34 cellular contexts compared by ENCODE assay signal in genomic region chr10:54342058-54342457, GRCh38.
"Had no signal": no experiment of that assay in that cellular context is flagged by ENCODE, and none has a peak within 500 bp of the region (broad histone marks: within the 10 kb centered on the region; RNA-seq: fewer than 3 reads in every experiment).

No MANE protein-coding gene starts in this region.

- H3K9me3 ChIP-seq: adrenal gland had no signal

- H3K36me3 Mint-ChIP-seq: activated CD4-positive, alpha-beta memory T cell treated with anti-CD3 and anti-CD28 coated beads for 36 hours; activated naive CD8-positive, alpha-beta T cell treated with anti-CD3 and anti-CD28 coated beads for 36 hours had no signal

- DNase-seq: activated B cell treated with CpG ODN at 0.5 μM for 24 hours; activated CD4-positive, alpha-beta memory T cell treated with anti-CD3 and anti-CD28 coated beads for 36 hours; activated CD4-positive, alpha-beta T cell treated with anti-CD3 and anti-CD28 coated beads for 4 hours; activated CD4-positive, alpha-beta T cell treated with anti-CD3 and anti-CD28 coated beads, Interleukin-2, amount 10 ng/mL, durations not matched to agents 24 days and 14 days; activated CD4-positive, alpha-beta T cell treated with anti-CD3 and anti-CD28 coated beads, Interleukin-2, amount 50 U/mL, for 1 hour; activated CD4-positive, alpha-beta T cell treated with anti-CD3 and anti-CD28 coated beads, Interleukin-2, amount 50 U/mL, for 4 hours; activated CD4-positive, CD25-positive, alpha-beta regulatory T cell treated with anti-CD3 and anti-CD28 coated beads, Interleukin-2, amount 50 U/mL, for 72 hours; activated CD8-positive, alpha-beta memory T cell treated with anti-CD3 and anti-CD28 coated beads, Interleukin-2, amount 50 U/mL, for 4 hours; activated CD8-positive, alpha-beta T cell treated with anti-CD3 and anti-CD28 coated beads for 36 hours; activated effector memory CD4-positive, alpha-beta T cell treated with anti-CD3 and anti-CD28 coated beads, Interleukin-2, amount 50 U/mL, for 16 hours; activated gamma-delta T cell treated with Interleukin-2 at 50 U/mL for 16 hours; activated naive CD4-positive, alpha-beta T cell; activated naive CD4-positive, alpha-beta T cell treated with anti-CD3 and anti-CD28 coated beads for 36 hours; activated naive CD4-positive, alpha-beta T cell treated with anti-CD3 and anti-CD28 coated beads, Interleukin-2, amount 50 U/mL, for 16 hours; activated naive CD8-positive, alpha-beta T cell treated with anti-CD3 and anti-CD28 coated beads for 36 hours; activated T-cell treated with anti-CD3 and anti-CD28 coated beads for 4 hours; activated T-cell treated with anti-CD3 and anti-CD28 coated beads, Interleukin-2, amount 50 U/mL, for 1 hour; activated T-cell treated with anti-CD3 and anti-CD28 coated beads, Interleukin-2, amount 50 U/mL, for 4 hours; activated T-cell treated with anti-CD3 and anti-CD28 coated beads, Interleukin-2, amount 50 U/mL, for 72 hours; adrenal gland; amniotic stem cell; aorta; body of pancreas; brain microvascular endothelial cell; central memory CD4-positive, alpha-beta T cell; T-helper 2 cell; T-helper 9 cell had no signal

- H3K4me1 ChIP-seq: adrenal gland, body of pancreas, breast epithelium had no signal

- H3K4me3 Mint-ChIP-seq: activated B cell treated with CpG ODN at 0.5 μM for 24 hours; activated CD4-positive, alpha-beta memory T cell treated with anti-CD3 and anti-CD28 coated beads for 36 hours; activated CD4-positive, alpha-beta T cell treated with anti-CD3 and anti-CD28 coated beads, Interleukin-2, amount 10 ng/mL, durations not matched to agents 24 days and 14 days; activated CD8-positive, alpha-beta T cell treated with anti-CD3 and anti-CD28 coated beads for 36 hours; activated naive CD4-positive, alpha-beta T cell treated with anti-CD3 and anti-CD28 coated beads for 36 hours; activated naive CD8-positive, alpha-beta T cell treated with anti-CD3 and anti-CD28 coated beads for 36 hours; activated T-cell treated with anti-CD3 and anti-CD28 coated beads, Interleukin-2, amount 50 U/mL, for 4 hours; activated T-cell treated with anti-CD3 and anti-CD28 coated beads, Interleukin-2, amount 50 U/mL, for 72 hours; activated T-helper 1 cell treated with anti-CD3 and anti-CD28 coated beads, Interleukin-12 subunit alpha, Interleukin-12 subunit beta, Interleukin-2, Interleukin-4 antibody, amounts not matched to agents 30 ng/mL and 10 ng/mL and 1 ng/mL, durations not matched to agents 14 hours and 24 hours and 36 hours; activated T-helper 17 cell treated with anti-CD3 and anti-CD28 coated beads, Interleukin-2, amount 50 U/mL, for 72 hours; T-helper 1 cell treated with Interleukin-12 subunit alpha and Interleukin-12 subunit beta and Interleukin-4 antibody, amounts not matched to agents 30 μg/mL and 1 μg/mL, for 36 hours; T-helper 2 cell treated with Interferon-gamma antibody and Interleukin-4, amounts not matched to agents 5 μg/mL and 100 μg/mL, for 36 hours had no signal

- H3K4me1 Mint-ChIP-seq: activated B cell treated with CpG ODN at 0.5 μM for 24 hours; activated CD4-positive, alpha-beta T cell treated with anti-CD3 and anti-CD28 coated beads, Interleukin-2, amount 10 ng/mL, durations not matched to agents 24 days and 14 days; activated naive CD8-positive, alpha-beta T cell treated with anti-CD3 and anti-CD28 coated beads for 36 hours; activated T-helper 17 cell treated with anti-CD3 and anti-CD28 coated beads, Interleukin-2, amount 50 U/mL, for 72 hours had no signal

- H3K27ac Mint-ChIP-seq: activated B cell treated with CpG ODN at 0.5 μM for 24 hours; activated CD4-positive, alpha-beta memory T cell treated with anti-CD3 and anti-CD28 coated beads for 36 hours; activated CD4-positive, alpha-beta T cell treated with anti-CD3 and anti-CD28 coated beads, Interleukin-2, amount 10 ng/mL, durations not matched to agents 24 days and 14 days; activated CD8-positive, alpha-beta T cell treated with anti-CD3 and anti-CD28 coated beads for 36 hours; activated naive CD4-positive, alpha-beta T cell treated with anti-CD3 and anti-CD28 coated beads for 36 hours; activated naive CD4-positive, alpha-beta T cell treated with anti-CD3 and anti-CD28 coated beads, Interleukin-2, amount 50 U/mL, for 72 hours; activated naive CD8-positive, alpha-beta T cell treated with anti-CD3 and anti-CD28 coated beads for 36 hours; activated T-cell treated with anti-CD3 and anti-CD28 coated beads, Interleukin-2, amount 50 U/mL, for 72 hours; activated T-helper 1 cell treated with anti-CD3 and anti-CD28 coated beads, Interleukin-12 subunit alpha, Interleukin-12 subunit beta, Interleukin-2, Interleukin-4 antibody, amounts not matched to agents 30 ng/mL and 10 ng/mL and 1 ng/mL, durations not matched to agents 14 hours and 24 hours and 36 hours; activated T-helper 17 cell treated with anti-CD3 and anti-CD28 coated beads, Interleukin-2, amount 50 U/mL, for 72 hours; T-helper 1 cell treated with Interleukin-12 subunit alpha and Interleukin-12 subunit beta and Interleukin-4 antibody, amounts not matched to agents 30 μg/mL and 1 μg/mL, for 36 hours; T-helper 2 cell treated with Interferon-gamma antibody and Interleukin-4, amounts not matched to agents 5 μg/mL and 100 μg/mL, for 36 hours had no signal

- H3K27me3 ChIP-seq: adrenal gland, body of pancreas, brain microvascular endothelial cell, breast epithelium had no signal

- H3K36me3 ChIP-seq: adrenal gland, brain microvascular endothelial cell, breast epithelium had no signal

- H3K9me3 Mint-ChIP-seq: activated CD4-positive, alpha-beta T cell treated with anti-CD3 and anti-CD28 coated beads, Interleukin-2, amount 10 ng/mL, durations not matched to agents 24 days and 14 days had no signal

- ATAC-seq: activated CD8-positive, alpha-beta T cell treated with anti-CD3 and anti-CD28 coated beads for 36 hours; activated naive CD4-positive, alpha-beta T cell treated with anti-CD3 and anti-CD28 coated beads, Interleukin-2, amount 50 U/mL, for 72 hours; activated T-cell treated with anti-CD3 and anti-CD28 coated beads, Interleukin-2, amount 50 U/mL, for 4 hours; activated T-cell treated with anti-CD3 and anti-CD28 coated beads, Interleukin-2, amount 50 U/mL, for 72 hours; activated T-helper 17 cell treated with anti-CD3 and anti-CD28 coated beads, Interleukin-2, amount 50 U/mL, for 72 hours; body of pancreas had no signal

- H3K27ac ChIP-seq: adrenal gland, body of pancreas, brain microvascular endothelial cell, breast epithelium, VCaP had no signal

- H3K4me3 ChIP-seq: adrenal gland, body of pancreas, breast epithelium had no signal

- H3K27me3 Mint-ChIP-seq: activated B cell treated with CpG ODN at 0.5 μM for 24 hours; activated CD4-positive, alpha-beta memory T cell treated with anti-CD3 and anti-CD28 coated beads for 36 hours; activated CD4-positive, alpha-beta T cell treated with anti-CD3 and anti-CD28 coated beads, Interleukin-2, amount 10 ng/mL, durations not matched to agents 24 days and 14 days; activated CD8-positive, alpha-beta T cell treated with anti-CD3 and anti-CD28 coated beads for 36 hours; activated naive CD8-positive, alpha-beta T cell treated with anti-CD3 and anti-CD28 coated beads for 36 hours; activated T-helper 17 cell treated with anti-CD3 and anti-CD28 coated beads, Interleukin-2, amount 50 U/mL, for 72 hours had no signal
